In genomic region chr1:68973459-68974244, GRCh38 we compare ENCODE assay signal across 18 cellular contexts.
DNase-seq lines count a peak whose midpoint lies in the region; ATAC-seq, FAIRE-seq and TF ChIP-seq lines count a peak whose summit lies in the region.
"Had no signal": no experiment of that assay in that cellular context is flagged by ENCODE, and none has a peak within 500 bp of the region (broad histone marks: within the 10 kb centered on the region; RNA-seq: fewer than 3 reads in every experiment).

No MANE protein-coding gene starts in this region.

- H3K4me1 ChIP-seq in H9 (ENCODE audit: insufficient read depth, low read length) (peaks cover 9% of the 10 kb centered on the region; the same call in 1 of the 2 replicates), adipocyte (ENCODE audit: control insufficient read depth, insufficient read depth, low read length) (peaks cover 4% of the 10 kb centered on the region)

- no peaks in the 10 kb centered on the region for H3K23me2 ChIP-seq in H9 (ENCODE audit: insufficient read length, low read depth, low read length, poor library complexity, severe bottlenecking)

- H3K9me3 ChIP-seq in H9 (ENCODE audit: control insufficient read depth, low read depth, low read length) = no peaks in the 10 kb centered on the region
- no peaks in the 10 kb centered on the region for H3K9me3 ChIP-seq in adipocyte (ENCODE audit: control insufficient read depth, low read length)
- H3K9me3 ChIP-seq: thyroid gland had no signal

- no peak overlapping the region for H3T11ph ChIP-seq in H9 (ENCODE audit: low read length)

- no peak overlapping the region for H4K8ac ChIP-seq in H9 (replicated peaks; ENCODE audit: insufficient read length, low read depth, low read length)

- H3K14ac ChIP-seq in H9 (ENCODE audit: insufficient read depth, low read length) = no peak overlapping the region

- no peak overlapping the region; a peak in 1 of 7 replicates for H3K27ac Mint-ChIP-seq in H9
- no peak overlapping the region for H3K27ac Mint-ChIP-seq in activated T-cell treated with anti-CD3 and anti-CD28 coated beads, Interleukin-2, amount 50 U/mL, for 72 hours
- H3K27ac Mint-ChIP-seq: activated CD4-positive, alpha-beta memory T cell treated with anti-CD3 and anti-CD28 coated beads for 36 hours; activated T-helper 2 cell treated with anti-CD3 and anti-CD28 coated beads, Interferon-gamma antibody, Interleukin-2, Interleukin-4, amounts not matched to agents 10 μg/mL and 5 μg/mL and 100 μg/mL, durations not matched to agents 14 hours and 24 hours and 36 hours; CD8-positive, alpha-beta T cell; effector memory CD8-positive, alpha-beta T cell had no signal

- H2AFZ ChIP-seq in H9 (ENCODE audit: low read length) = no peak overlapping the region

- H3K36me3 Mint-ChIP-seq in H9 (ENCODE audit: insufficient read depth in 1 of 3, low read depth in 3 of 3) = no peaks in the 10 kb centered on the region; a peak in 1 of 7 replicates
- no peaks in the 10 kb centered on the region for H3K36me3 Mint-ChIP-seq in activated T-cell treated with anti-CD3 and anti-CD28 coated beads, Interleukin-2, amount 50 U/mL, for 72 hours (ENCODE audit: insufficient read depth in 2 of 2)
- H3K36me3 Mint-ChIP-seq: activated CD4-positive, alpha-beta memory T cell treated with anti-CD3 and anti-CD28 coated beads for 36 hours; brain; CD8-positive, alpha-beta T cell had no signal

- no peak overlapping the region for H2BK120ac ChIP-seq in H9 (ENCODE audit: low read depth, low read length, poor library complexity, severe bottlenecking)

- H3K9ac ChIP-seq in H9 (ENCODE audit: extremely low read depth, insufficient read length, low read length) = no peak overlapping the region
- H3K9ac ChIP-seq in adipocyte (ENCODE audit: low read length) = no peak overlapping the region

- no peak overlapping the region for H3K23ac ChIP-seq in H9 (ENCODE audit: insufficient read length, low read depth, low read length)

- WGBS in H9 (ENCODE audit: extremely low coverage, insufficient read length, low lambda C conversion rate) = no CpG with 5 or more reads among the region's 6 CpGs

- H2AK5ac ChIP-seq in H9 (ENCODE audit: insufficient read length, low read length) = no peak overlapping the region

- no peaks in the 10 kb centered on the region for H3K79me2 ChIP-seq in H9 (ENCODE audit: insufficient read depth, low read length)

- H3K27ac ChIP-seq in H9 (ENCODE audit: insufficient read length, low read depth, low read length) = no peak overlapping the region
- H3K27ac ChIP-seq: thyroid gland had no signal

- H2BK20ac ChIP-seq in H9 (ENCODE audit: low read depth, low read length, poor library complexity, severe bottlenecking) = peak overlapping the region; percentile 64

- H3K4me1 Mint-ChIP-seq in H9 = peaks cover 50 to 53% of the 10 kb centered on the region in 2 experiments
- H3K4me1 Mint-ChIP-seq in activated T-cell treated with anti-CD3 and anti-CD28 coated beads, Interleukin-2, amount 50 U/mL, for 72 hours (ENCODE audit: low read depth) = no peaks in the 10 kb centered on the region

- no peak for ATAC-seq in activated T-cell treated with anti-CD3 and anti-CD28 coated beads, Interleukin-2, amount 50 U/mL, for 72 hours (replicated peaks in 1 of 2)
- ATAC-seq: CD8-positive, alpha-beta T cell; effector memory CD8-positive, alpha-beta T cell had no signal

- H4K5ac ChIP-seq in H9 (ENCODE audit: insufficient read length, low read depth, low read length) = no peak overlapping the region

- no peak overlapping the region for H3K4me3 Mint-ChIP-seq in H9
- no peak overlapping the region for H3K4me3 Mint-ChIP-seq in activated T-cell treated with anti-CD3 and anti-CD28 coated beads, Interleukin-2, amount 50 U/mL, for 72 hours
- H3K4me3 Mint-ChIP-seq: activated CD4-positive, alpha-beta memory T cell treated with anti-CD3 and anti-CD28 coated beads for 36 hours; brain; CD8-positive, alpha-beta T cell; effector memory CD8-positive, alpha-beta T cell had no signal

- H3K4me2 ChIP-seq in H9 (ENCODE audit: insufficient read depth, insufficient read length, low read length) = no peak overlapping the region

- H3K4me3 ChIP-seq in adipocyte (ENCODE audit: low read length) (no peak overlapping the region), fibroblast of pulmonary artery (replicated peaks; ENCODE audit: low read depth, low read length) (no peak overlapping the region)
- H3K4me3 ChIP-seq: thyroid gland had no signal

- H3K27me3 ChIP-seq in H9 (ENCODE audit: insufficient read depth, low read length) = no peaks in the 10 kb centered on the region
- no peaks in the 10 kb centered on the region for H3K27me3 ChIP-seq in adipocyte (replicated peaks; ENCODE audit: control insufficient read depth, insufficient read depth, low read length)
- H3K27me3 ChIP-seq: thyroid gland had no signal

- no peak overlapping the region for H3K4ac ChIP-seq in H9 (ENCODE audit: low read depth, low read length)

- H4K20me1 ChIP-seq in H9 (ENCODE audit: control insufficient read depth, insufficient read depth, insufficient read length) = no peaks in the 10 kb centered on the region

- H3K79me1 ChIP-seq in H9 (ENCODE audit: insufficient read depth, low read depth, low read length, poor library complexity, severe bottlenecking) = no peaks in the 10 kb centered on the region

- no peak overlapping the region for H2BK15ac ChIP-seq in H9 (ENCODE audit: low read depth, low read length)

- no peaks in the 10 kb centered on the region for H3K36me3 ChIP-seq in adipocyte (ENCODE audit: control insufficient read depth, insufficient read depth, low read length, severe bottlenecking)
- H3K36me3 ChIP-seq: thyroid gland had no signal

- no peak for FAIRE-seq in D721Med (lab: Jason Lieb, UNC)
- FAIRE-seq: kidney, TTC549 had no signal

- TF ChIP-seq CTCF in H9 (conservative IDR thresholded peaks at IDR 0.05) (no peak), fibroblast of pulmonary artery (IDR thresholded peaks at IDR 0.05; ENCODE audit: low read length, missing control alignments) (no peak), D721Med (IDR thresholded peaks at IDR 0.05; ENCODE audit: insufficient read depth, missing control alignments) (no peak)

- no peaks in the 10 kb centered on the region for H3K27me3 Mint-ChIP-seq in H9 (ENCODE audit: low read depth)
- H3K27me3 Mint-ChIP-seq in activated T-cell treated with anti-CD3 and anti-CD28 coated beads, Interleukin-2, amount 50 U/mL, for 72 hours (ENCODE audit: low read depth) = no peaks in the 10 kb centered on the region
- H3K27me3 Mint-ChIP-seq: activated CD4-positive, alpha-beta memory T cell treated with anti-CD3 and anti-CD28 coated beads for 36 hours; brain; effector memory CD8-positive, alpha-beta T cell had no signal

- no peak overlapping the region for H2BK12ac ChIP-seq in H9 (ENCODE audit: insufficient read length, low read depth, low read length)

- DNase-seq in H9 (no peak), adipocyte (ENCODE audit: low read depth) (peak; percentile 8), fibroblast of pulmonary artery (ENCODE audit: low read depth) (peak; percentile 41), superior temporal gyrus (ENCODE audit: extremely low spot score) (peak; percentile 53), D721Med (ENCODE audit: insufficient read length, low spot score) (no peak)
- DNase-seq in activated naive CD4-positive, alpha-beta T cell treated with anti-CD3 and anti-CD28 coated beads, Interleukin-2, amount 50 U/mL, for 16 hours = no peak
- no peak for DNase-seq in activated T-cell treated with anti-CD3 and anti-CD28 coated beads, Interleukin-2, amount 50 U/mL, for 72 hours
- DNase-seq: activated CD4-positive, alpha-beta memory T cell treated with anti-CD3 and anti-CD28 coated beads for 36 hours; CD8-positive, alpha-beta T cell; effector memory CD8-positive, alpha-beta T cell; glutamatergic neuron; kidney; NCI-H1105; stimulated activated CD4-positive, alpha-beta T cell treated with anti-CD3 and anti-CD28 coated beads, Interleukin-15, amount 100 ng/mL, for 24 hours; thyroid gland had no signal

- H3K56ac ChIP-seq in H9 (ENCODE audit: insufficient read length, low read depth, low read length) = no peak overlapping the region

- H2BK5ac ChIP-seq in H9 (ENCODE audit: insufficient read length, low read length) = no peak overlapping the region

- no peak overlapping the region for H3K18ac ChIP-seq in H9 (ENCODE audit: insufficient read length, low read depth, low read length)

- no peak overlapping the region for H4K91ac ChIP-seq in H9 (ENCODE audit: insufficient read length, low read depth, low read length)

- H3K9me3 Mint-ChIP-seq in H9 = no peaks in the 10 kb centered on the region
- peaks cover 0 to 1% of the 10 kb centered on the region in 2 donors for H3K9me3 Mint-ChIP-seq in activated T-cell treated with anti-CD3 and anti-CD28 coated beads, Interleukin-2, amount 50 U/mL, for 72 hours
- H3K9me3 Mint-ChIP-seq: activated CD4-positive, alpha-beta memory T cell treated with anti-CD3 and anti-CD28 coated beads for 36 hours; activated T-helper 2 cell treated with anti-CD3 and anti-CD28 coated beads, Interferon-gamma antibody, Interleukin-2, Interleukin-4, amounts not matched to agents 10 μg/mL and 5 μg/mL and 100 μg/mL, durations not matched to agents 14 hours and 24 hours and 36 hours had no signal

Comparison
In these comparisons a context has a peak if more than half of its experiments do, and no peak if none do; other contexts are left out.
1. DNase-seq: peak in adipocyte (single experiment), fibroblast of pulmonary artery (single experiment) and superior temporal gyrus (single experiment); none in H9 (single experiment), activated naive CD4-positive, alpha-beta T cell treated with anti-CD3 and anti-CD28 coated beads, Interleukin-2, amount 50 U/mL, for 16 hours (single experiment), activated T-cell treated with anti-CD3 and anti-CD28 coated beads, Interleukin-2, amount 50 U/mL, for 72 hours (0 of 2) and D721Med (single experiment).